Comparison of ENCODE assay signal across 16 cellular contexts in the genomic region with DNA sequence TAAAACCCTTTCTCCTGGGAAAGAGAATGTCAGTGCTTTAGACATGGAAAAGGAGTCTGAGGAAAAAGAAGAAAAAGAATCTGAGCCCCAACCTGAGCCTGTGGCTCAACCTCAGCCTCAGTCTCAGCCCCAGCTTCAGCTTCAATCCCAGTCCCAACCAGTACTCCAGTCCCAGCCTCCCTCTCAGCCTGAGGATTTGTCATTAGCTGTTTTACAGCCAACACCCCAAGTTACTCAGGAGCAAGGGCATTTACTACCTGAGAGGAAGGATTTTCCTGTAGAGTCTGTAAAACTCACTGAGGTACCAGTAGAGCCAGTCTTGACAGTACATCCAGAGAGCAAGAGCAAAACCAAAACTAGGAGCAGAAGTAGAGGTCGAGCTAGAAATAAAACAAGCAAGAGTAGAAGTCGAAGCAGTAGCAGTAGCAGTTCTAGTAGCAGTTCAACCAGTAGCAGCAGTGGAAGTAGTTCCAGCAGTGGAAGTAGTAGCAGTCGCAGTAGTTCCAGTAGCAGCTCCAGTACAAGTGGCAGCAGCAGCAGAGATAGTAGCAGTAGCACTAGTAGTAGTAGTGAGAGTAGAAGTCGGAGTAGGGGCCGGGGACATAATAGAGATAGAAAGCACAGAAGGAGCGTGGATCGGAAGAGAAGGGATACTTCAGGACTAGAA. TPM values are rescaled to one million over a fixed set of nuclear protein-coding genes. Genes with fewer than 3 reads are reported as not detected.
DNase-seq lines count a peak whose midpoint lies in the region; ATAC-seq, FAIRE-seq and TF ChIP-seq lines count a peak whose summit lies in the region.
"Had no signal": no experiment of that assay in that cellular context is flagged by ENCODE, and none has a peak within 500 bp of the region (broad histone marks: within the 10 kb centered on the region; RNA-seq: fewer than 3 reads in every experiment).

No MANE protein-coding gene starts in this region.

- DNase-seq in activated CD4-positive, alpha-beta T cell treated with anti-CD3 and anti-CD28 coated beads for 36 hours: no peak
- no peak for DNase-seq in activated CD4-positive, alpha-beta T cell treated with anti-CD3 and anti-CD28 coated beads, Interleukin-2, amount 50 U/mL, for 48 hours
- no peak for DNase-seq in GM12878 (ENCODE audit: low read depth, low spot score)
- DNase-seq in mesenchymal stem cell: no peak
- no peak for DNase-seq in COLO668 (lab: John Stamatoyannopoulos, UW; ENCODE audit: unreplicated experiment)
- DNase-seq: activated effector memory CD4-positive, alpha-beta T cell treated with Interleukin-2 at 50 U/mL for 16 hours; DMS79; left colon; NCI-H146; substantia nigra had no signal

- no peak overlapping the region for H3K14ac ChIP-seq in mesenchymal stem cell (ENCODE audit: low read length in 2 of 2)

- H3K27me3 ChIP-seq in GM12878 (replicated peaks in 1 of 2; ENCODE audit: control insufficient read depth in 2 of 2, insufficient read depth in 2 of 2, low read length in 1 of 2) (no peaks in the 10 kb centered on the region), mesenchymal stem cell (ENCODE audit: control insufficient read depth in 1 of 2, insufficient read depth in 1 of 2, low read length in 2 of 2) (no peaks in the 10 kb centered on the region)
- H3K27me3 ChIP-seq: cardiac muscle cell had no signal

- no peak overlapping the region for H4K91ac ChIP-seq in mesenchymal stem cell (ENCODE audit: low read length)

- no peak overlapping the region for H2BK12ac ChIP-seq in mesenchymal stem cell (ENCODE audit: low read length in 2 of 2)

- H2BK5ac ChIP-seq in mesenchymal stem cell (ENCODE audit: low read depth, low read length, poor library complexity, severe bottlenecking): no peak overlapping the region

- H3K79me2 ChIP-seq in GM12878 (ENCODE audit: control insufficient read depth, insufficient read depth, low read length): peaks cover 24% of the 10 kb centered on the region

- H3K23ac ChIP-seq in mesenchymal stem cell (ENCODE audit: low read length in 2 of 2): no peak overlapping the region

- CTCF ChIA-PET in activated CD4-positive, alpha-beta T cell treated with anti-CD3 and anti-CD28 coated beads for 36 hours (lab: Charles Lee): interaction anchor here (0.5 kb wide), 1 partner anchor 46 kb away, joined by 3 read pairs; no protein-coding TSS in a partner anchor
- CTCF ChIA-PET in HEK293 (lab: Yijun Ruan, JAX) (no interaction called here), GM12878 (lab: Yijun Ruan, JAX) (no interaction called here)

- no peaks in the 10 kb centered on the region for H3K9me3 Mint-ChIP-seq in activated CD4-positive, alpha-beta T cell treated with anti-CD3 and anti-CD28 coated beads for 36 hours (ENCODE audit: low read depth)
- H3K9me3 Mint-ChIP-seq: CD14-positive monocyte had no signal

- peak; percentile 17 for ATAC-seq in activated CD4-positive, alpha-beta T cell treated with anti-CD3 and anti-CD28 coated beads for 36 hours
- ATAC-seq in GM12878: peak; percentile 32
- ATAC-seq in HG02973 (IDR thresholded peaks at IDR 0.05; ENCODE audit: unreplicated experiment): no peak
- no peak for ATAC-seq in GM21723 (IDR thresholded peaks at IDR 0.05; ENCODE audit: unreplicated experiment)
- ATAC-seq: left colon, SK-N-SH treated with all-trans-retinoic acid at 6 μM for 48 hours had no signal

- RAD21 ChIA-PET in GM12878 (lab: Charles Lee; ENCODE audit: unreplicated experiment): interaction anchor here (1.2 kb wide), 1 partner anchor 51 kb away, joined by 3 read pairs; no protein-coding TSS in a partner anchor

- SMC1A ChIA-PET in GM12878 (lab: Charles Lee; ENCODE audit: uncharacterized antibody, unreplicated experiment): interaction anchor here (1.1 to 1.5 kb wide), 2 partner anchors 9 to 13 kb away, joined by 4 to 5 read pairs; no protein-coding TSS in a partner anchor

- FAIRE-seq in GM12878 (lab: Jason Lieb, UNC): no peak

- TSS peak; percentile 62 for BruUV-seq in GM12878 (replicated peaks; lab: Mats Ljungman, UMichigan)

- no peak overlapping the region for H2AFZ ChIP-seq in GM12878 (ENCODE audit: control insufficient read depth, low read depth, low read length)
- H2AFZ ChIP-seq in mesenchymal stem cell (ENCODE audit: low read depth, low read length): no peak overlapping the region

- H3K9me3 ChIP-seq in HEK293 (ENCODE audit: control insufficient read depth, insufficient read depth, low read depth, low read length) (no peaks in the 10 kb centered on the region), GM12878 (replicated peaks; ENCODE audit: control insufficient read depth, insufficient read depth, low read length) (no peaks in the 10 kb centered on the region), mesenchymal stem cell (ENCODE audit: control insufficient read depth, low read length) (no peaks in the 10 kb centered on the region)

- H3K4me3 Mint-ChIP-seq in activated CD4-positive, alpha-beta T cell treated with anti-CD3 and anti-CD28 coated beads for 36 hours: no peak overlapping the region
- H3K4me3 Mint-ChIP-seq: CD14-positive monocyte had no signal

- intact Hi-C loops in activated CD4-positive, alpha-beta T cell treated with anti-CD3 and anti-CD28 coated beads for 36 hours (cut with DNase I, micrococcal nuclease): no loop called here
- intact Hi-C loops in GM12878 (cut with micrococcal nuclease; ENCODE audit: unreplicated experiment): no loop called here

- H3K79me1 ChIP-seq in mesenchymal stem cell (replicated peaks; ENCODE audit: low read length, poor library complexity, severe bottlenecking): peaks cover 18% of the 10 kb centered on the region

- H2AK5ac ChIP-seq in mesenchymal stem cell (ENCODE audit: low read length, severe bottlenecking): no peak overlapping the region

- H3K4me1 ChIP-seq in HEK293 (ENCODE audit: control insufficient read depth, insufficient read depth, low read length) (no peaks in the 10 kb centered on the region), GM12878 (ENCODE audit: control insufficient read depth, insufficient read depth, low read length) (no peaks in the 10 kb centered on the region), mesenchymal stem cell (ENCODE audit: control insufficient read depth, insufficient read depth, low read depth, low read length) (peaks cover 5% of the 10 kb centered on the region)

- H3K4me3 ChIP-seq in HEK293 (ENCODE audit: low read depth, low read length): no peak overlapping the region
- H3K4me3 ChIP-seq in GM12878: no peak overlapping the region
- H3K4me3 ChIP-seq in mesenchymal stem cell (ENCODE audit: insufficient read depth in 1 of 2, low read depth in 1 of 2, low read length in 2 of 2): no peak overlapping the region
- H3K4me3 ChIP-seq: cardiac muscle cell had no signal

- no peak overlapping the region for H2BK15ac ChIP-seq in mesenchymal stem cell (ENCODE audit: low read depth, poor library complexity, severe bottlenecking)

- TF ChIP-seq EP300 in GM12878 (IDR thresholded peaks at IDR 0.05; ENCODE audit: borderline replicate concordance in 1 of 2, control insufficient read depth in 1 of 2, low read depth in 2 of 2, low read length in 2 of 2): no peak

- no peak overlapping the region for H3K18ac ChIP-seq in mesenchymal stem cell (ENCODE audit: low read depth in 1 of 2, low read length in 2 of 2)

- H3K9ac ChIP-seq in GM12878 (ENCODE audit: control insufficient read depth, insufficient read depth, low read length): no peak overlapping the region
- peak overlapping the region; percentile 17 for H3K9ac ChIP-seq in mesenchymal stem cell (ENCODE audit: low read length)

- in situ Hi-C loops in GM12878 (cut with MboI): no loop called here

- no peak overlapping the region for H4K8ac ChIP-seq in mesenchymal stem cell (ENCODE audit: low read length)

- no peak overlapping the region for H3K27ac ChIP-seq in HEK293 (ENCODE audit: extremely low read depth, low read depth, low read length)
- no peak overlapping the region for H3K27ac ChIP-seq in GM12878 (ENCODE audit: control insufficient read depth, insufficient read depth)
- H3K27ac ChIP-seq in mesenchymal stem cell (ENCODE audit: low read length, poor library complexity, severe bottlenecking): no peak overlapping the region

- no peak for TF ChIP-seq RAD21 in GM12878 (IDR thresholded peaks at IDR 0.05; ENCODE audit: insufficient read depth, low read depth, low read length)

- H3K4ac ChIP-seq in mesenchymal stem cell (ENCODE audit: low read depth in 1 of 2, low read length in 2 of 2): no peak overlapping the region

- H3K27me3 Mint-ChIP-seq in activated CD4-positive, alpha-beta T cell treated with anti-CD3 and anti-CD28 coated beads for 36 hours: no peaks in the 10 kb centered on the region

- no peaks in the 10 kb centered on the region for H4K20me1 ChIP-seq in GM12878 (ENCODE audit: control insufficient read depth, insufficient read depth)

- no peak overlapping the region for H3K27ac Mint-ChIP-seq in activated CD4-positive, alpha-beta T cell treated with anti-CD3 and anti-CD28 coated beads for 36 hours
- H3K27ac Mint-ChIP-seq: CD14-positive monocyte had no signal

- H3K36me3 ChIP-seq in HEK293 (ENCODE audit: control insufficient read depth in 2 of 2, insufficient read depth in 1 of 2, low read length in 2 of 2): peaks cover 83 to 84% of the 10 kb centered on the region in 2 experiments
- peaks cover 13 to 48% of the 10 kb centered on the region in 2 experiments for H3K36me3 ChIP-seq in GM12878 (ENCODE audit: control insufficient read depth in 2 of 2, insufficient read depth in 2 of 2, low read length in 1 of 2)
- H3K36me3 ChIP-seq in mesenchymal stem cell (ENCODE audit: control insufficient read depth in 1 of 2, insufficient read depth in 2 of 2, low read depth in 1 of 2, low read length in 2 of 2): peaks cover 34 to 93% of the 10 kb centered on the region in 2 experiments

- H3K4me2 ChIP-seq in GM12878 (ENCODE audit: control insufficient read depth, insufficient read depth) (no peak overlapping the region), mesenchymal stem cell (ENCODE audit: low read length, poor library complexity, severe bottlenecking) (no peak overlapping the region)

- WGBS in GM12878 (ENCODE audit: insufficient coverage, insufficient replicate concordance, low lambda C conversion rate, missing lambda C conversion rate): 81% methylated on average over 7 of the region's 7 CpGs
- 97% methylated on average over 7 of the region's 7 CpGs for WGBS in mesenchymal stem cell

- no peak overlapping the region for H2BK120ac ChIP-seq in mesenchymal stem cell (ENCODE audit: low read depth, low read length)

- POLR2A ChIA-PET in activated CD4-positive, alpha-beta T cell treated with anti-CD3 and anti-CD28 coated beads for 36 hours (lab: Charles Lee): interaction anchor here (0.6 to 2.3 kb wide), 2 partner anchors 11 to 85 kb away, joined by 3 to 12 read pairs; partner anchors contain the start of gene TRAPPC6B
- POLR2A ChIA-PET in HEK293 (lab: Yijun Ruan, JAX) (interaction anchor here (1.9 kb wide), 1 partner anchor 11 kb away, joined by 7 read pairs; the partner anchor contains the start of gene TRAPPC6B), GM12878 (lab: Charles Lee) (interaction anchor here (0.6 kb wide), 1 partner anchor 11 kb away, joined by 3 read pairs; the partner anchor contains the start of gene TRAPPC6B)

- TF ChIP-seq CTCF in HEK293 (tag by site-specific recombination; IDR thresholded peaks at IDR 0.05): no peak
- TF ChIP-seq CTCF in GM12878 (IDR thresholded peaks at IDR 0.05 in 2 of 3, conservative IDR thresholded peaks at IDR 0.05 in 1 of 3; ENCODE audit: control insufficient read depth in 2 of 3, extremely low read depth in 1 of 3, insufficient read depth in 1 of 3, low read depth in 3 of 3, low read length in 3 of 3): no peak

- H3K4me1 Mint-ChIP-seq in activated CD4-positive, alpha-beta T cell treated with anti-CD3 and anti-CD28 coated beads for 36 hours: peaks cover 28% of the 10 kb centered on the region

- peak; percentile 71 for TF ChIP-seq POLR2A in GM12878 (IDR thresholded peaks at IDR 0.05; ENCODE audit: low read depth, low read length)

- H3K36me3 Mint-ChIP-seq in activated CD4-positive, alpha-beta T cell treated with anti-CD3 and anti-CD28 coated beads for 36 hours (ENCODE audit: low read depth): peaks cover 51% of the 10 kb centered on the region

RNA-seq across cellular contexts. Expression of gene PNN, which starts 6.1 kb away (rescaled TPM):
- total RNA-seq in activated CD4-positive, alpha-beta T cell treated with anti-CD3 and anti-CD28 coated beads for 36 hours: 10 to 100 TPM; 87.8 to 98.3 TPM
- 109 and 121 TPM in 2 replicates for total RNA-seq in GM12878 (2013; cell fraction: nucleolus; rRNA removed)
- 49.5 and 56.7 TPM in 2 replicates for total RNA-seq in GM12878 (2014; rRNA removed)
- total RNA-seq in GM12878 (2014; rRNA removed; fragmentation: Illumina TruSeq; extraction: Trizol): 89.7 and 90.4 TPM in 2 replicates
- 84.9 and 91.7 TPM in 2 replicates for total RNA-seq in GM12878 (2021)
- polyA plus RNA-seq in GM12878 (2011; ENCODE audit: low read depth): 76.4 TPM
- polyA plus RNA-seq in GM12878 (2011; rRNA removed): 46.6 and 67.2 TPM in 2 replicates
- 20.3 and 26.2 TPM in 2 replicates for polyA plus RNA-seq in GM12878 (2011; cell fraction: cytosol; rRNA removed)
- 78.7 and 136 TPM in 2 replicates for polyA plus RNA-seq in GM12878 (2011; cell fraction: nucleus; rRNA removed)
- 72.4 and 110 TPM in 2 replicates for polyA plus RNA-seq in GM12878 (2012)
- 166 and 215 TPM in 2 replicates for polyA plus RNA-seq in GM12878 (2014; fragmentation: Illumina TruSeq; extraction: Trizol)
- 10 to 100 TPM; 44.2 to 55.4 TPM for polyA plus RNA-seq in GM12878 (2014; fragmentation: Nextera tagmentation; extraction: Ambion mirVana)
- polyA plus RNA-seq in GM12878 (2014; rRNA removed): 113 and 127 TPM in 2 replicates
- 100 to 1,000 TPM; 107 to 114 TPM for polyA plus RNA-seq in GM12878 (2016; fragmentation: Nextera tagmentation; extraction: Ambion mirVana)
- polyA minus RNA-seq in GM12878 (2011; rRNA and poly(A)+ RNA removed): 13.8 and 16.1 TPM in 2 replicates
- 6.9 and 7.4 TPM in 2 replicates for polyA minus RNA-seq in GM12878 (2011; cell fraction: cytosol; rRNA and poly(A)+ RNA removed)
- 22.7 and 38.6 TPM in 2 replicates for polyA minus RNA-seq in GM12878 (2011; cell fraction: nucleus; rRNA and poly(A)+ RNA removed)
- 43.5 TPM for polyA plus RNA-seq in mesenchymal stem cell (2013, experiment 1 of 2)
- 41.0 TPM for polyA plus RNA-seq in mesenchymal stem cell (2013, experiment 2 of 2)

RNA-seq across cellular contexts. Expression of gene TRAPPC6B, which starts 11.0 kb away (rescaled TPM):
- 10 to 100 TPM; 18.0 to 21.5 TPM for total RNA-seq in activated CD4-positive, alpha-beta T cell treated with anti-CD3 and anti-CD28 coated beads for 36 hours
- total RNA-seq in GM12878 (2013; cell fraction: nucleolus; rRNA removed): 35.5 and 36.2 TPM in 2 replicates
- total RNA-seq in GM12878 (2014; rRNA removed): 11.7 and 16.7 TPM in 2 replicates
- total RNA-seq in GM12878 (2014; rRNA removed; fragmentation: Illumina TruSeq; extraction: Trizol): 15.0 and 15.3 TPM in 2 replicates
- 17.5 and 18.7 TPM in 2 replicates for total RNA-seq in GM12878 (2021)
- 10.7 TPM for polyA plus RNA-seq in GM12878 (2011; ENCODE audit: low read depth)
- 23.0 and 37.2 TPM in 2 replicates for polyA plus RNA-seq in GM12878 (2011; rRNA removed)
- 6.4 and 9.0 TPM in 2 replicates for polyA plus RNA-seq in GM12878 (2011; cell fraction: cytosol; rRNA removed)
- polyA plus RNA-seq in GM12878 (2011; cell fraction: nucleus; rRNA removed): 21.5 and 26.1 TPM in 2 replicates
- polyA plus RNA-seq in GM12878 (2012): 11.5 and 11.7 TPM in 2 replicates
- polyA plus RNA-seq in GM12878 (2014; fragmentation: Illumina TruSeq; extraction: Trizol): 19.9 and 22.0 TPM in 2 replicates
- 1 to 10 TPM; 3.6 to 4.2 TPM for polyA plus RNA-seq in GM12878 (2014; fragmentation: Nextera tagmentation; extraction: Ambion mirVana)
- polyA plus RNA-seq in GM12878 (2014; rRNA removed): 15.8 and 22.2 TPM in 2 replicates
- 10 to 100 TPM; 21.0 to 22.9 TPM for polyA plus RNA-seq in GM12878 (2016; fragmentation: Nextera tagmentation; extraction: Ambion mirVana)
- 10.3 and 13.3 TPM in 2 replicates for polyA minus RNA-seq in GM12878 (2011; rRNA and poly(A)+ RNA removed)
- polyA minus RNA-seq in GM12878 (2011; cell fraction: cytosol; rRNA and poly(A)+ RNA removed): 5.6 and 8.2 TPM in 2 replicates
- 11.7 and 23.3 TPM in 2 replicates for polyA minus RNA-seq in GM12878 (2011; cell fraction: nucleus; rRNA and poly(A)+ RNA removed)
- 20.0 TPM for polyA plus RNA-seq in mesenchymal stem cell (2013, experiment 1 of 2)
- polyA plus RNA-seq in mesenchymal stem cell (2013, experiment 2 of 2): 21.7 TPM

RNA-seq across cellular contexts. Expression of gene MIA2, which starts 52.6 kb away (rescaled TPM):
- 10 to 100 TPM; 18.2 to 22.2 TPM for total RNA-seq in activated CD4-positive, alpha-beta T cell treated with anti-CD3 and anti-CD28 coated beads for 36 hours
- 32.1 and 33.9 TPM in 2 replicates for total RNA-seq in GM12878 (2013; cell fraction: nucleolus; rRNA removed)
- total RNA-seq in GM12878 (2014; rRNA removed) (12.3 and 12.6 TPM in 2 replicates), GM12878 (2014; rRNA removed; fragmentation: Illumina TruSeq; extraction: Trizol) (18.4 and 19.8 TPM in 2 replicates), GM12878 (2021) (12.6 and 15.7 TPM in 2 replicates)
- polyA plus RNA-seq in GM12878 (2011; ENCODE audit: low read depth): 11.9 TPM
- polyA plus RNA-seq in GM12878 (2011; rRNA removed) (36.8 and 46.5 TPM in 2 replicates), GM12878 (2014; fragmentation: Illumina TruSeq; extraction: Trizol) (24.3 and 29.6 TPM in 2 replicates), GM12878 (2014; fragmentation: Nextera tagmentation; extraction: Ambion mirVana) (10 to 100 TPM in 1 of 2 experiments, 1 to 10 TPM in 1; 6.3 to 10.2 TPM), GM12878 (2014; rRNA removed) (10.0 and 10.5 TPM in 2 replicates), GM12878 (2016; fragmentation: Nextera tagmentation; extraction: Ambion mirVana) (10 to 100 TPM; 19.8 to 20.2 TPM)
- 22.3 and 23.0 TPM in 2 replicates for polyA plus RNA-seq in GM12878 (2011; cell fraction: cytosol; rRNA removed)
- 20.0 and 26.4 TPM in 2 replicates for polyA plus RNA-seq in GM12878 (2011; cell fraction: nucleus; rRNA removed)
- polyA plus RNA-seq in GM12878 (2012): 8.5 and 10.2 TPM in 2 replicates
- 13.5 and 20.1 TPM in 2 replicates for polyA minus RNA-seq in GM12878 (2011; rRNA and poly(A)+ RNA removed)
- polyA minus RNA-seq in GM12878 (2011; cell fraction: cytosol; rRNA and poly(A)+ RNA removed): 8.6 and 9.5 TPM in 2 replicates
- 10.5 and 18.4 TPM in 2 replicates for polyA minus RNA-seq in GM12878 (2011; cell fraction: nucleus; rRNA and poly(A)+ RNA removed)
- polyA plus RNA-seq in mesenchymal stem cell (2013, experiment 1 of 2): 12.3 TPM
- polyA plus RNA-seq in mesenchymal stem cell (2013, experiment 2 of 2): 12.6 TPM

Comparison
In these comparisons a context has a peak if more than half of its experiments do, and no peak if none do; other contexts are left out.
1. ATAC-seq: peak in activated CD4-positive, alpha-beta T cell treated with anti-CD3 and anti-CD28 coated beads for 36 hours (single experiment) and GM12878 (single experiment); none in HG02973 (single experiment) and GM21723 (single experiment).